ENCODE assay signal across 10 cellular contexts in genomic region chr5:36459191-36460135, GRCh38.
DNase-seq lines count a peak whose midpoint lies in the region; ATAC-seq, FAIRE-seq and TF ChIP-seq lines count a peak whose summit lies in the region.
"Had no signal": no experiment of that assay in that cellular context is flagged by ENCODE, and none has a peak within 500 bp of the region (broad histone marks: within the 10 kb centered on the region; RNA-seq: fewer than 3 reads in every experiment).

No MANE protein-coding gene starts in this region.

- no peak overlapping the region for H3K4me3 ChIP-seq in K562
- H3K4me3 ChIP-seq: thoracic aorta had no signal

- no peaks in the 10 kb centered on the region for H3K4me1 ChIP-seq in K562 (replicated peaks in 1 of 2; ENCODE audit: control insufficient read depth in 2 of 2, insufficient read depth in 2 of 2, low read length in 2 of 2)

- 0 out of 2 replicates have a peak overlapping the region, but pooled peaks have one; percentile 4 for H3K4me2 ChIP-seq in K562 (ENCODE audit: insufficient read depth, low read length)

- CTCF ChIA-PET in K562 (lab: Yijun Ruan, JAX; ENCODE audit: low intra/inter-chr PET ratio), result interaction anchor here (1.2 kb wide), 1 partner anchor 44 kb away, joined by 4 read pairs; no protein-coding TSS in a partner anchor

- H3K27ac ChIP-seq in K562 (ENCODE audit: extremely low read depth, low read depth, low read length), result no peak overlapping the region
- H3K27ac ChIP-seq: thoracic aorta had no signal

- H3K79me2 ChIP-seq in K562 (ENCODE audit: control insufficient read depth, insufficient read depth, low read length), result no peaks in the 10 kb centered on the region

- TF ChIP-seq EP300 in K562 (IDR thresholded peaks at IDR 0.05; ENCODE audit: low read length), result no peak

- H3K4me3 Mint-ChIP-seq in nephron, result no peak overlapping the region
- H3K4me3 Mint-ChIP-seq: brain had no signal

- FAIRE-seq in K562 (lab: Jason Lieb, UNC), result peak; percentile 75

- peak; percentile 47 to 76; a peak in 3 of 4 replicates for TF ChIP-seq RAD21 in K562 (CRISPR knock-in tag; conservative IDR thresholded peaks at IDR 0.05 in 1 of 2, IDR thresholded peaks at IDR 0.05 in 1 of 2)

- TF ChIP-seq POLR2A in K562 (conservative IDR thresholded peaks at IDR 0.05), result no peak

- H3K4me1 Mint-ChIP-seq in nephron, result peaks cover 9% of the 10 kb centered on the region

- DNase-seq in ELR (ENCODE audit: low read depth), result peak; percentile 15
- DNase-seq in HT-29 (ENCODE audit: low spot score), result peak; percentile 30
- DNase-seq in K562 (ENCODE audit: extremely low read depth in 1 of 4, low spot score in 3 of 4), result peak; percentile 62 to 81 (median 74)
- DNase-seq in stimulated activated CD4-positive, alpha-beta T cell treated with anti-CD3 and anti-CD28 coated beads, Interleukin-4, amount 100 ng/mL, for 1 hour, result no peak
- DNase-seq: NCI-H2171 treated with DMSO at 0.1 percent for 48 hours had no signal

- ATAC-seq in K562 (peak; percentile 91), GM18517 (IDR thresholded peaks at IDR 0.05; ENCODE audit: unreplicated experiment) (no peak), HG03457 (IDR thresholded peaks at IDR 0.05; ENCODE audit: unreplicated experiment) (no peak)

- no peaks in the 10 kb centered on the region for H3K9me3 Mint-ChIP-seq in nephron

- no peaks in the 10 kb centered on the region for H3K9me3 ChIP-seq in K562 (replicated peaks; ENCODE audit: control insufficient read depth, insufficient read depth, low read depth, low read length)
- H3K9me3 ChIP-seq: thoracic aorta had no signal

- in situ Hi-C loops in K562 (cut with MboI), result no loop called here

- peak overlapping the region; percentile 41 for H2AFZ ChIP-seq in K562 (ENCODE audit: low read depth, low read length)

- no peak overlapping the region for H3K9ac ChIP-seq in K562 (ENCODE audit: insufficient read depth in 1 of 2, low read depth in 2 of 2, low read length in 2 of 2)

- intact Hi-C loops in K562 (cut with micrococcal nuclease), result loop anchor here (2.0 kb wide), 1 partner anchor 41 kb away; no protein-coding TSS in a partner anchor

- no peaks in the 10 kb centered on the region for H3K36me3 Mint-ChIP-seq in nephron (ENCODE audit: low read depth)
- H3K36me3 Mint-ChIP-seq: brain had no signal

- no TSS peak for BruUV-seq in K562 (replicated peaks; lab: Mats Ljungman, UMichigan)

- H3K27me3 Mint-ChIP-seq in nephron (ENCODE audit: low read depth), result peaks cover 4% of the 10 kb centered on the region

- H3K36me3 ChIP-seq in K562 (ENCODE audit: control insufficient read depth, insufficient read depth, low read length), result no peaks in the 10 kb centered on the region
- H3K36me3 ChIP-seq: thoracic aorta had no signal

- 11% methylated on average over 5 of the region's 5 CpGs for WGBS in K562 (ENCODE audit: insufficient coverage, low coverage, missing lambda C conversion rate)

- H3K27ac Mint-ChIP-seq in nephron, result no peak overlapping the region
- H3K27ac Mint-ChIP-seq: brain had no signal

- no peaks in the 10 kb centered on the region for H3K9me1 ChIP-seq in K562 (ENCODE audit: control insufficient read depth, insufficient read depth, low read length)

- H4K20me1 ChIP-seq in K562 (replicated peaks; ENCODE audit: control insufficient read depth, insufficient read depth, low read length), result no peaks in the 10 kb centered on the region

- POLR2A ChIA-PET in K562 (lab: Yijun Ruan, JAX), result interaction anchor here (0.5 to 1.5 kb wide), 3 partner anchors 44 to 127 kb away, joined by 3 to 5 read pairs (median 3); no protein-coding TSS in a partner anchor

- H3K27me3 ChIP-seq in K562 (ENCODE audit: control insufficient read depth in 2 of 2, insufficient read depth in 2 of 2, low read length in 2 of 2), result 0 out of 5 replicates have a peak, but pooled peaks cover 0 to 4% of the 10 kb centered on the region in 2 experiments

- peak; percentile 72 to 81 (median 73) for TF ChIP-seq CTCF in K562 (IDR thresholded peaks at IDR 0.05 in 2 of 3, conservative IDR thresholded peaks at IDR 0.05 in 1 of 3; ENCODE audit: insufficient read depth in 2 of 3, low read depth in 1 of 3, low read length in 3 of 3)
- peak in 2 of 3 experiments; percentile 8 to 14 for TF ChIP-seq CTCF in nephron (IDR thresholded peaks at IDR 0.05; ENCODE audit: unreplicated experiment in 3 of 3)

TF ChIP-seq in K562, 482 proteins besides CTCF, POLR2A, EP300 and RAD21:
- TF ChIP-seq CXXC5 (CRISPR knock-in tag; IDR thresholded peaks at IDR 0.05) (peak; percentile 10; the same call in 1 of the 2 replicates), ZSCAN32 (CRISPR knock-in tag; IDR thresholded peaks at IDR 0.05) (no peak), HMG20A (CRISPR knock-in tag; conservative IDR thresholded peaks at IDR 0.05) (no peak), ZNF134 (CRISPR knock-in tag; conservative IDR thresholded peaks at IDR 0.05) (0 out of 2 replicates have a peak, but pooled peaks have one; percentile 58), KLF16 (IDR thresholded peaks at IDR 0.05) (peak; percentile 17; the same call in 1 of the 2 replicates), CBX3 (IDR thresholded peaks at IDR 0.05; ENCODE audit: borderline replicate concordance in 1 of 2, low read length in 2 of 2) (0 out of 3 replicates have a peak, but pooled peaks of 1 of the 2 experiments have one; percentile 49), ZNF316 (IDR thresholded peaks at IDR 0.05) (peak; percentile 16; the same call in 1 of the 2 replicates), ZNF551 (CRISPR knock-in tag; IDR thresholded peaks at IDR 0.05) (no peak), TEAD4 (IDR thresholded peaks at IDR 0.05; ENCODE audit: low read length) (0 out of 2 replicates have a peak, but pooled peaks have one; percentile 17), TEAD4 (CRISPR knock-in tag; IDR thresholded peaks at IDR 0.05; ENCODE audit: borderline replicate concordance) (no peak), EHMT2 (IDR thresholded peaks at IDR 0.05) (peak; percentile 81), ZNF764 (CRISPR knock-in tag; IDR thresholded peaks at IDR 0.05; ENCODE audit: low read depth) (0 out of 2 replicates have a peak, but pooled peaks have one; percentile 44), NFATC3 (IDR thresholded peaks at IDR 0.05) (no peak), GTF2E2 (tag; IDR thresholded peaks at IDR 0.05) (0 out of 2 replicates have a peak, but pooled peaks have one; percentile 39)
- TF ChIP-seq, protein P1, sequence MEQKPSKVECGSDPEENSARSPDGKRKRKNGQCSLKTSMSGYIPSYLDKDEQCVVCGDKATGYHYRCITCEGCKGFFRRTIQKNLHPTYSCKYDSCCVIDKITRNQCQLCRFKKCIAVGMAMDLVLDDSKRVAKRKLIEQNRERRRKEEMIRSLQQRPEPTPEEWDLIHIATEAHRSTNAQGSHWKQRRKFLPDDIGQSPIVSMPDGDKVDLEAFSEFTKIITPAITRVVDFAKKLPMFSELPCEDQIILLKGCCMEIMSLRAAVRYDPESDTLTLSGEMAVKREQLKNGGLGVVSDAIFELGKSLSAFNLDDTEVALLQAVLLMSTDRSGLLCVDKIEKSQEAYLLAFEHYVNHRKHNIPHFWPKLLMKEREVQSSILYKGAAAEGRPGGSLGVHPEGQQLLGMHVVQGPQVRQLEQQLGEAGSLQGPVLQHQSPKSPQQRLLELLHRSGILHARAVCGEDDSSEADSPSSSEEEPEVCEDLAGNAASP (IDR thresholded peaks at IDR 0.05), result no peak
